In the genomic region with DNA sequence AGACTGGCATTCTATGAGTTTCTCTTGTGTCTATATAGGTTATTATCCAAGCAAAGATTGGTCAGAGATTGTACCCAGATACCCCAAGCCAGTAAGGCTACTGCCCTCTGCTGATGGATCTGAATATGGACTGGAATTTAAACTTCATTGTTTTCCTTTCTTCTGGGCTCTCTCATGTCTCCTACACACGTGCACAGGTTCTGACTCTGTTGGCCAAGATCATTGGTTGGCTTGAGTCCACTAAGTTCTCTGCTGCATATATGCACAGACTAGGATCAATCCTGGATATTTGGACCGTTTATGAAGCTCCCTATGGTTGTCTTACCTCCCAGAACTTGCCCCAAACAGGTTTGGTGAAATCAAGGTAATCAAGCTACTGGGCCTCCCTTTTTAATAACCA, we compare ENCODE assay signal across 8 cellular contexts.
DNase-seq lines count a peak whose midpoint lies in the region; ATAC-seq and TF ChIP-seq lines count a peak whose summit lies in the region.

No MANE protein-coding gene starts in this region.

- H3K4me1 ChIP-seq in heart left ventricle, result no peaks in the 10 kb centered on the region

- no peak overlapping the region for H3K4me3 ChIP-seq in heart left ventricle

- intact Hi-C loops in heart left ventricle (cut with DNase I), result loop anchor here (2.0 to 5.0 kb wide), 4 partner anchors 154 to 170 kb away; a partner anchor contains a TSS
- intact Hi-C loops in sciatic nerve (cut with DNase I), result no loop called here

- ATAC-seq in heart left ventricle, result peak in 3 of 4 donors; percentile 59 to 60 (median 59)
- ATAC-seq in sciatic nerve, result peak; percentile 65
- no peak for ATAC-seq in HG02981 (IDR thresholded peaks at IDR 0.05; ENCODE audit: unreplicated experiment)
- no peak for ATAC-seq in GM21447 (IDR thresholded peaks at IDR 0.05; ENCODE audit: unreplicated experiment)

- no peak for TF ChIP-seq POLR2A in heart left ventricle (IDR thresholded peaks at IDR 0.05)

- WGBS in heart left ventricle, 4 donors, result 20 to 25% (median 24%) methylated on average over 2 of the region's 2 CpGs

- H3K27ac ChIP-seq in VCaP (peak overlapping the region; percentile 48), heart left ventricle (no peak overlapping the region)

- DNase-seq in AML-193 (lab: John Stamatoyannopoulos, UW) (peak; percentile 47 to 54), NCI-H2029 treated with DMSO at 0.1 percent for 48 hours (lab: John Stamatoyannopoulos, UW) (peak; percentile 91), heart left ventricle (no peak), sciatic nerve (ENCODE audit: low spot score) (no peak)

- TF ChIP-seq CTCF in GM12873 (IDR thresholded peaks at IDR 0.05; ENCODE audit: insufficient read depth, low read depth, low read length, missing control alignments) (peak; percentile 71), VCaP (conservative IDR thresholded peaks at IDR 0.05) (peak; percentile 85), heart left ventricle (IDR thresholded peaks at IDR 0.05) (peak; percentile 45 to 73 (median 62))

- H3K9me3 ChIP-seq in heart left ventricle, result peaks cover 0 to 4% (median 0%) of the 10 kb centered on the region in 12 donors

- no peaks in the 10 kb centered on the region for H3K27me3 ChIP-seq in heart left ventricle

- H3K36me3 ChIP-seq in heart left ventricle, result peaks cover 0 to 20% (median 0%) of the 10 kb centered on the region in 9 donors

Comparison
In these comparisons a context has a peak if more than half of its experiments do, and no peak if none do; other contexts are left out.
1. DNase-seq: peak in AML-193 (2 of 2) and NCI-H2029 treated with DMSO at 0.1 percent for 48 hours (single experiment); none in heart left ventricle (0 of 5) and sciatic nerve (single experiment).
2. ATAC-seq: peak in heart left ventricle (3 of 4) and sciatic nerve (single experiment); none in HG02981 (single experiment) and GM21447 (single experiment).
3. Peak in every context shown above with its lines, with median percentiles within 50 percentile points of each other: CTCF ChIP-seq.